ENCODE assay signal across 30 cellular contexts in the genomic region with DNA sequence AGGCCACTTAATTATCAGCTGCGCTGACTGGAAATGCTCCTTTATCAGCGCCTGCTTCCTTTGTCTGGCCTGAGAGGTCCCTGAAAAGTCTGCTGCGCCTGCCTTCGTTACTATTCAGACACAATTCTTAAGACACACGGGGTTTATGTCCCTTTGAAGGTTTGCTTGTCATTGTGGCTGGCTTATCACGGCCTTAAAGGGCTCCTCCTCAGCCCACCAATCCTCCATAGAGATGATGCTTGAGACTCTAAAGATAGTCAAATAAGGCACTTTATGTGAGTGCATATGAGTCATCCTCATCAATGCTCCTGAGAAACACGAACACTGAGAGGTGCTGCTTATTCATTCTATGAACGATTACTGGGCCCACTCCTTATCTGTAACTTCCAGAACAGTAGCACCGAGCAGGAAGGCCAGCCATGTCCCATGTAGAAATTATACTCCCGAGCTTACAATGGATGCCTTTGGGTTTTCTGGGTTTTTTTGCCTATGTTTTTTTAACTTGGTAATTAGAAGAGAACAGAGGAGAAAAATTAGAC.
DNase-seq lines count a peak whose midpoint lies in the region; ATAC-seq, FAIRE-seq and TF ChIP-seq lines count a peak whose summit lies in the region.
"Had no signal": no experiment of that assay in that cellular context is flagged by ENCODE, and none has a peak within 500 bp of the region (broad histone marks: within the 10 kb centered on the region; RNA-seq: fewer than 3 reads in every experiment).

No MANE protein-coding gene starts in this region.

- no peak for TF ChIP-seq POLR2A in GM12892 (IDR thresholded peaks at IDR 0.05; ENCODE audit: low read depth, low read length)

- no peaks in the 10 kb centered on the region for H3K4me1 Mint-ChIP-seq in activated T-helper 17 cell treated with anti-CD3 and anti-CD28 coated beads, Interleukin-2, amount 50 U/mL, for 72 hours
- H3K4me1 Mint-ChIP-seq: activated CD8-positive, alpha-beta memory T cell treated with anti-CD3 and anti-CD28 coated beads, Interleukin-2, amount 10 ng/mL, durations not matched to agents 7 days and 5 days; activated naive CD8-positive, alpha-beta T cell treated with anti-CD3 and anti-CD28 coated beads, Interleukin-2, amount 10 ng/mL, durations not matched to agents 7 days and 5 days; GM23338; mesothelial cell of epicardium; naive thymus-derived CD4-positive, alpha-beta T cell had no signal

- peaks cover 4% of the 10 kb centered on the region for H3K27me3 Mint-ChIP-seq in activated T-helper 17 cell treated with anti-CD3 and anti-CD28 coated beads, Interleukin-2, amount 50 U/mL, for 72 hours
- H3K27me3 Mint-ChIP-seq: activated CD8-positive, alpha-beta memory T cell treated with anti-CD3 and anti-CD28 coated beads, Interleukin-2, amount 10 ng/mL, durations not matched to agents 7 days and 5 days had no signal

- no peaks in the 10 kb centered on the region for H3K36me3 Mint-ChIP-seq in activated T-helper 17 cell treated with anti-CD3 and anti-CD28 coated beads, Interleukin-2, amount 50 U/mL, for 72 hours (ENCODE audit: low read depth)
- H3K36me3 Mint-ChIP-seq: activated CD8-positive, alpha-beta memory T cell treated with anti-CD3 and anti-CD28 coated beads, Interleukin-2, amount 10 ng/mL, durations not matched to agents 7 days and 5 days; activated naive CD8-positive, alpha-beta T cell treated with anti-CD3 and anti-CD28 coated beads, Interleukin-2, amount 10 ng/mL, durations not matched to agents 7 days and 5 days; brain; mesothelial cell of epicardium had no signal

- no peak for FAIRE-seq in GM12892 (lab: Jason Lieb, UNC)
- FAIRE-seq: D721Med, G401.6, GM18507 had no signal

- H3K27ac Mint-ChIP-seq in activated T-helper 17 cell treated with anti-CD3 and anti-CD28 coated beads, Interleukin-2, amount 50 U/mL, for 72 hours, result no peak overlapping the region
- H3K27ac Mint-ChIP-seq: activated CD8-positive, alpha-beta memory T cell treated with anti-CD3 and anti-CD28 coated beads, Interleukin-2, amount 10 ng/mL, durations not matched to agents 7 days and 5 days; activated naive CD8-positive, alpha-beta T cell treated with anti-CD3 and anti-CD28 coated beads, Interleukin-2, amount 10 ng/mL, durations not matched to agents 7 days and 5 days; activated T-helper 2 cell treated with anti-CD3 and anti-CD28 coated beads, Interferon-gamma antibody, Interleukin-2, Interleukin-4, amounts not matched to agents 10 μg/mL and 5 μg/mL and 100 μg/mL, durations not matched to agents 14 hours and 24 hours and 36 hours; GM23338; HFFc6; mesothelial cell of epicardium; naive thymus-derived CD4-positive, alpha-beta T cell had no signal

- DNase-seq in CMK (ENCODE audit: low read depth), result peak; percentile 1
- DNase-seq in GM12892 (ENCODE audit: insufficient read length), result peak; percentile 1
- DNase-seq in inferior parietal cortex (ENCODE audit: extremely low spot score), result peak; percentile 43
- no peak for DNase-seq in activated gamma-delta T cell treated with Interleukin-2 at 50 U/mL for 16 hours
- no peak for DNase-seq in hepatic stellate cell (ENCODE audit: low spot score)
- DNase-seq: activated CD4-positive, alpha-beta T cell treated with anti-CD3 and anti-CD28 coated beads for 4 hours; activated CD8-positive, alpha-beta memory T cell treated with anti-CD3 and anti-CD28 coated beads, Interleukin-2, amount 10 ng/mL, durations not matched to agents 7 days and 5 days; activated naive CD8-positive, alpha-beta T cell treated with anti-CD3 and anti-CD28 coated beads, Interleukin-2, amount 10 ng/mL, durations not matched to agents 7 days and 5 days; foreskin fibroblast; HFFc6; left ventricle myocardium inferior; naive thymus-derived CD4-positive, alpha-beta T cell; NCI-H146; NCI-H2171; NCI-H510A treated with DMSO at 0.1 percent for 48 hours; ovary; Peyer's patch; spleen; stimulated activated CD4-positive, alpha-beta T cell treated with anti-CD3 and anti-CD28 coated beads, Interleukin-4, amount 100 ng/mL, for 24 hours; stimulated activated naive CD4-positive, alpha-beta T cell; T-helper 1 cell had no signal

- H3K4me3 Mint-ChIP-seq in activated T-helper 17 cell treated with anti-CD3 and anti-CD28 coated beads, Interleukin-2, amount 50 U/mL, for 72 hours, result no peak overlapping the region
- H3K4me3 Mint-ChIP-seq: activated CD8-positive, alpha-beta memory T cell treated with anti-CD3 and anti-CD28 coated beads, Interleukin-2, amount 10 ng/mL, durations not matched to agents 7 days and 5 days; activated naive CD8-positive, alpha-beta T cell treated with anti-CD3 and anti-CD28 coated beads, Interleukin-2, amount 10 ng/mL, durations not matched to agents 7 days and 5 days; GM23338; mesothelial cell of epicardium; naive thymus-derived CD4-positive, alpha-beta T cell had no signal

- no peaks in the 10 kb centered on the region for H3K9me3 Mint-ChIP-seq in activated T-helper 17 cell treated with anti-CD3 and anti-CD28 coated beads, Interleukin-2, amount 50 U/mL, for 72 hours
- H3K9me3 Mint-ChIP-seq: activated naive CD8-positive, alpha-beta T cell treated with anti-CD3 and anti-CD28 coated beads, Interleukin-2, amount 10 ng/mL, durations not matched to agents 7 days and 5 days; HFFc6; mesothelial cell of epicardium had no signal

- ATAC-seq in activated T-helper 17 cell treated with anti-CD3 and anti-CD28 coated beads, Interleukin-2, amount 50 U/mL, for 72 hours (replicated peaks), result peak; percentile 81
- no peak for ATAC-seq in GM21526 (IDR thresholded peaks at IDR 0.05; ENCODE audit: low FRiP score, unreplicated experiment)
- ATAC-seq: activated CD8-positive, alpha-beta memory T cell treated with anti-CD3 and anti-CD28 coated beads, Interleukin-2, amount 10 ng/mL, durations not matched to agents 7 days and 5 days; GM23338; naive thymus-derived CD4-positive, alpha-beta T cell had no signal

Comparison
In these comparisons a context has a peak if more than half of its experiments do, and no peak if none do; other contexts are left out.
1. DNase-seq: peak in CMK (single experiment), GM12892 (single experiment) and inferior parietal cortex (single experiment); none in activated gamma-delta T cell treated with Interleukin-2 at 50 U/mL for 16 hours (single experiment) and hepatic stellate cell (single experiment).